ENCODE assay signal across 24 cellular contexts in the genomic region with DNA sequence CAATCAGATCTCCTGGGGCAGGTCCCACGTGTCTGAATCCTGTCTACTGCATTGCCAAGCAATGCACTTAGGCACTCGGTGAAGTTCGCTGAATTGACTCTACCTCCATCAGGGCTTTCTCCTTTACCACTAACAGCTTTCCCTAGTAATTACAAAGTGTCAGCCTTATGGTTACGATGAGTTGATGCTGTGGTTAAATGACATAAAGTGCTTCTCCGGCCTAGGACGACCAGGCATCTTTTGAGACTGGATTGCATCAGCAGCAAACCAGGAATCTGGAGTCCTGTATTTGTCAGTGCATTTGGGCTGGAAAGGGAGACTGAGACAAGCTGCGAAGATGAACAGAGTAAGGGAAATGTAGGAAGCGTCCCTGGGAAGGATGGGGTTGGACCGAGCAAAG. TPM values are rescaled to one million over a fixed set of nuclear protein-coding genes. Genes with fewer than 3 reads are reported as not detected.
DNase-seq lines count a peak whose midpoint lies in the region; ATAC-seq, FAIRE-seq and TF ChIP-seq lines count a peak whose summit lies in the region.
"Had no signal": no experiment of that assay in that cellular context is flagged by ENCODE, and none has a peak within 500 bp of the region (broad histone marks: within the 10 kb centered on the region; RNA-seq: fewer than 3 reads in every experiment).

No MANE protein-coding gene starts in this region.

- H3K23ac ChIP-seq in IMR-90 (ENCODE audit: low read depth, low read length): no peak overlapping the region

- no peak for ATAC-seq in IMR-90 (ENCODE audit: low read depth)
- no peak for ATAC-seq in K562

- CTCF ChIA-PET in IMR-90 (lab: Yijun Ruan, JAX): no interaction called here
- CTCF ChIA-PET in K562 (lab: Yijun Ruan, JAX; ENCODE audit: low intra/inter-chr PET ratio): no interaction called here

- no peak for TF ChIP-seq RAD21 in IMR-90 (IDR thresholded peaks at IDR 0.05; ENCODE audit: low read length)
- no peak for TF ChIP-seq RAD21 in K562 (CRISPR knock-in tag; conservative IDR thresholded peaks at IDR 0.05 in 1 of 2, IDR thresholded peaks at IDR 0.05 in 1 of 2)

- dilution Hi-C loops in IMR-90 (cut with HindIII; ENCODE audit: low sequenced_read_pairs, unreplicated experiment): no loop called here

- in situ Hi-C loops in IMR-90 (cut with MboI; ENCODE audit: low sequenced_read_pairs): no loop called here
- in situ Hi-C loops in K562 (cut with MboI): no loop called here

- WGBS in IMR-90 (ENCODE audit: extremely low coverage in 2 of 2, insufficient read length in 1 of 2), 2 experiments: 89% methylated on average over 2 of the region's 9 CpGs; no CpG with 5 or more reads in 1 of the 2 experiments
- 2% methylated on average over 9 of the region's 9 CpGs for WGBS in K562 (ENCODE audit: insufficient coverage, low coverage, missing lambda C conversion rate)
- WGBS in smooth muscle cell (ENCODE audit: low lambda C conversion rate): 60% methylated on average over 9 of the region's 9 CpGs

- TF ChIP-seq CTCF in IMR-90 (conservative IDR thresholded peaks at IDR 0.05; ENCODE audit: low read depth, low read length): no peak
- no peak for TF ChIP-seq CTCF in K562 (IDR thresholded peaks at IDR 0.05 in 2 of 3, conservative IDR thresholded peaks at IDR 0.05 in 1 of 3; ENCODE audit: insufficient read depth in 2 of 3, low read depth in 1 of 3, low read length in 3 of 3)
- no peak for TF ChIP-seq CTCF in nephron progenitor cell (IDR thresholded peaks at IDR 0.05)
- TF ChIP-seq CTCF in smooth muscle cell (IDR thresholded peaks at IDR 0.05; ENCODE audit: borderline replicate concordance, insufficient read depth, poor library complexity, severe bottlenecking): no peak

- no peak overlapping the region for H2BK120ac ChIP-seq in IMR-90 (ENCODE audit: low read depth, low read length)

- DNase-seq in IMR-90 (no peak), K562 (ENCODE audit: extremely low read depth in 1 of 4, low spot score in 3 of 4) (no peak), nephron progenitor cell (no peak), smooth muscle cell (lab: John Stamatoyannopoulos, UW; ENCODE audit: unreplicated experiment) (no peak), germinal center (ENCODE audit: low spot score) (no peak), superior temporal gyrus (ENCODE audit: extremely low spot score) (no peak), NCI-H1436 (lab: John Stamatoyannopoulos, UW) (no peak)
- DNase-seq: CD4-positive, CD25-positive, alpha-beta regulatory T cell; DMS153; DND-41; GM23248; HCEC 1CT; KG1; MG63; NCI-H1105 treated with DMSO at 0.1 percent for 48 hours; NCI-H2029; NCI-H226; NCI-H510A; NCI-H69; SK-N-SH had no signal

- peaks cover 1% of the 10 kb centered on the region for H3K4me1 ChIP-seq in IMR-90 (ENCODE audit: control insufficient read depth, insufficient read depth, low read length)
- H3K4me1 ChIP-seq in K562 (replicated peaks in 1 of 2; ENCODE audit: control insufficient read depth in 2 of 2, insufficient read depth in 2 of 2, low read length in 2 of 2): no peaks in the 10 kb centered on the region
- H3K4me1 ChIP-seq in smooth muscle cell (ENCODE audit: low read depth): peaks cover 6% of the 10 kb centered on the region

- H3K56ac ChIP-seq in IMR-90 (ENCODE audit: extremely low read depth, insufficient read depth, low read length): no peak overlapping the region

- no peak overlapping the region for H2BK5ac ChIP-seq in IMR-90 (ENCODE audit: low read depth, low read length, poor library complexity, severe bottlenecking)

- H3K9me3 Mint-ChIP-seq in nephron progenitor cell: no peaks in the 10 kb centered on the region
- H3K9me3 Mint-ChIP-seq: CD4-positive, CD25-positive, alpha-beta regulatory T cell had no signal

- H3K9ac ChIP-seq in IMR-90 (ENCODE audit: low read depth, low read length) (no peak overlapping the region), K562 (ENCODE audit: insufficient read depth in 1 of 2, low read depth in 2 of 2, low read length in 2 of 2) (no peak overlapping the region), smooth muscle cell (ENCODE audit: low read depth) (no peak overlapping the region)
- H3K9ac ChIP-seq: BLaER1, GM23248, SK-N-SH had no signal

- H3K4me2 ChIP-seq in IMR-90 (ENCODE audit: low read depth, low read length) (no peak overlapping the region), K562 (ENCODE audit: insufficient read depth, low read length) (no peak overlapping the region), smooth muscle cell (no peak overlapping the region)
- H3K4me2 ChIP-seq: BLaER1, SK-N-SH had no signal

- H2BK15ac ChIP-seq in IMR-90 (ENCODE audit: low read depth, low read length): 0 out of 3 replicates have a peak overlapping the region, but pooled peaks have one; percentile 4

- no peaks in the 10 kb centered on the region for H3K36me3 Mint-ChIP-seq in nephron progenitor cell (ENCODE audit: low read depth)
- H3K36me3 Mint-ChIP-seq: CD4-positive, CD25-positive, alpha-beta regulatory T cell had no signal

- peaks cover 11% of the 10 kb centered on the region for H3K4me1 Mint-ChIP-seq in nephron progenitor cell

- H2AK5ac ChIP-seq in IMR-90 (ENCODE audit: low read depth, low read length): no peak overlapping the region

- H3K4me3 Mint-ChIP-seq in nephron progenitor cell: no peak overlapping the region
- H3K4me3 Mint-ChIP-seq: CD4-positive, CD25-positive, alpha-beta regulatory T cell had no signal

- no peaks in the 10 kb centered on the region for H3K36me3 ChIP-seq in IMR-90 (ENCODE audit: control insufficient read depth, insufficient read depth, low read length)
- H3K36me3 ChIP-seq in K562 (ENCODE audit: control insufficient read depth, insufficient read depth, low read length): no peaks in the 10 kb centered on the region
- no peaks in the 10 kb centered on the region for H3K36me3 ChIP-seq in smooth muscle cell (ENCODE audit: low read depth)
- H3K36me3 ChIP-seq: BLaER1, MG63 had no signal

- 0 out of 2 replicates have a peak, but pooled peaks cover 4% of the 10 kb centered on the region for H3K9me1 ChIP-seq in IMR-90 (ENCODE audit: insufficient read depth, low read length)
- H3K9me1 ChIP-seq in K562 (ENCODE audit: control insufficient read depth, insufficient read depth, low read length): no peaks in the 10 kb centered on the region

- H3K27ac ChIP-seq in IMR-90 (ENCODE audit: insufficient read depth, low read length): no peak overlapping the region
- no peak overlapping the region for H3K27ac ChIP-seq in K562 (ENCODE audit: extremely low read depth, low read depth, low read length)
- no peak overlapping the region for H3K27ac ChIP-seq in smooth muscle cell (ENCODE audit: low read depth)
- H3K27ac ChIP-seq: BLaER1, GM23248 had no signal

- H3K27ac Mint-ChIP-seq in nephron progenitor cell: peak overlapping the region; percentile 44
- H3K27ac Mint-ChIP-seq: CD4-positive, CD25-positive, alpha-beta regulatory T cell had no signal

- POLR2A ChIA-PET in IMR-90 (lab: Charles Lee; ENCODE audit: unreplicated experiment) (no interaction called here), K562 (lab: Yijun Ruan, JAX) (no interaction called here)

- no peaks in the 10 kb centered on the region for H3K79me1 ChIP-seq in IMR-90 (ENCODE audit: low read depth in 1 of 2, low read length in 2 of 2)

- H3K27me3 Mint-ChIP-seq in nephron progenitor cell (ENCODE audit: low read depth, poor library complexity): peaks cover 7% of the 10 kb centered on the region
- H3K27me3 Mint-ChIP-seq: CD4-positive, CD25-positive, alpha-beta regulatory T cell had no signal

- BruUV-seq in IMR-90 (replicated peaks; lab: Mats Ljungman, UMichigan) (no TSS peak), K562 (replicated peaks; lab: Mats Ljungman, UMichigan) (no TSS peak)

- H4K20me1 ChIP-seq in IMR-90 (ENCODE audit: insufficient read depth, low read length) (no peaks in the 10 kb centered on the region), K562 (replicated peaks; ENCODE audit: control insufficient read depth, insufficient read depth, low read length) (no peaks in the 10 kb centered on the region), smooth muscle cell (ENCODE audit: low read depth) (no peaks in the 10 kb centered on the region)
- H4K20me1 ChIP-seq: BLaER1 had no signal

- no peak overlapping the region for H4K91ac ChIP-seq in IMR-90 (ENCODE audit: insufficient read depth, low read depth, low read length)

- H4K5ac ChIP-seq in IMR-90 (ENCODE audit: low read depth, low read length): no peak overlapping the region

- H2AFZ ChIP-seq in IMR-90 (replicated peaks; ENCODE audit: low read length, poor library complexity): no peak overlapping the region
- H2AFZ ChIP-seq in K562 (ENCODE audit: low read depth, low read length): no peak overlapping the region
- H2AFZ ChIP-seq in smooth muscle cell (ENCODE audit: low read depth): peak overlapping the region; percentile 55
- H2AFZ ChIP-seq: GM23248 had no signal

- H3K79me2 ChIP-seq in K562 (ENCODE audit: control insufficient read depth, insufficient read depth, low read length): no peaks in the 10 kb centered on the region
- no peaks in the 10 kb centered on the region for H3K79me2 ChIP-seq in smooth muscle cell (ENCODE audit: low read depth)

- no peak overlapping the region for H4K8ac ChIP-seq in IMR-90 (ENCODE audit: low read depth in 2 of 2, low read length in 2 of 2)

- H3K4ac ChIP-seq in IMR-90 (ENCODE audit: low read depth, low read length): no peak overlapping the region

- H3K27me3 ChIP-seq in IMR-90 (ENCODE audit: control insufficient read depth, insufficient read depth, low read length): no peaks in the 10 kb centered on the region
- peaks cover 2 to 11% of the 10 kb centered on the region in 2 experiments; a peak in 2 of 5 replicates for H3K27me3 ChIP-seq in K562 (ENCODE audit: control insufficient read depth in 2 of 2, insufficient read depth in 2 of 2, low read length in 2 of 2)
- no peaks in the 10 kb centered on the region for H3K27me3 ChIP-seq in smooth muscle cell (ENCODE audit: low read depth)
- H3K27me3 ChIP-seq: BLaER1, MG63 had no signal

- no peak overlapping the region for H3K14ac ChIP-seq in IMR-90 (replicated peaks; ENCODE audit: low read depth, low read length)

- H3K4me3 ChIP-seq in IMR-90 (ENCODE audit: insufficient read depth, low read depth, low read length): no peak overlapping the region
- no peak overlapping the region for H3K4me3 ChIP-seq in K562
- no peak overlapping the region for H3K4me3 ChIP-seq in smooth muscle cell
- H3K4me3 ChIP-seq: BLaER1, GM23248, MG63 had no signal

- H3K9me3 ChIP-seq in IMR-90 (ENCODE audit: control insufficient read depth, insufficient read depth, low read length): no peaks in the 10 kb centered on the region
- H3K9me3 ChIP-seq in K562 (replicated peaks; ENCODE audit: control insufficient read depth, insufficient read depth, low read depth, low read length): no peaks in the 10 kb centered on the region
- H3K9me3 ChIP-seq in smooth muscle cell (replicated peaks; ENCODE audit: low read depth): no peaks in the 10 kb centered on the region
- H3K9me3 ChIP-seq: BLaER1, MG63, SK-N-SH had no signal

- H2BK20ac ChIP-seq in IMR-90 (ENCODE audit: low read depth, low read length): no peak overlapping the region

- intact Hi-C loops in IMR-90 (cut with micrococcal nuclease) (no loop called here), K562 (cut with micrococcal nuclease) (no loop called here)

- no peak overlapping the region for H3K18ac ChIP-seq in IMR-90 (ENCODE audit: low read depth, low read length)

- no peak for TF ChIP-seq POLR2A in IMR-90 (IDR thresholded peaks at IDR 0.05; ENCODE audit: low read depth, low read length)
- no peak for TF ChIP-seq POLR2A in K562 (conservative IDR thresholded peaks at IDR 0.05)

- TF ChIP-seq EP300 in K562 (IDR thresholded peaks at IDR 0.05; ENCODE audit: low read length): no peak

- no peak for FAIRE-seq in K562 (lab: Jason Lieb, UNC)
- FAIRE-seq: GM18507, HTR-8/SVneo had no signal

- no peaks in the 10 kb centered on the region for H3F3A ChIP-seq in smooth muscle cell (ENCODE audit: low read depth)

- no peak overlapping the region for H2AK9ac ChIP-seq in IMR-90 (replicated peaks; ENCODE audit: low read depth, low read length, poor library complexity)

RNA-seq across cellular contexts. Expression of gene NOX3, which starts 21.5 kb away (rescaled TPM):
- not detected in 2 replicates for total RNA-seq in IMR-90 (2012; rRNA removed)
- not detected in 2 replicates for polyA plus RNA-seq in IMR-90 (2012; rRNA removed)
- not detected in 2 replicates for polyA plus RNA-seq in IMR-90 (2012; cell fraction: cytosol; rRNA removed)
- polyA plus RNA-seq in IMR-90 (2012; cell fraction: nucleus; rRNA removed; ENCODE audit: low replicate concordance): not detected in 2 replicates
- not detected in 2 replicates for total RNA-seq in K562 (2011; cell fraction: chromatin; rRNA removed; ENCODE audit: low replicate concordance)
- total RNA-seq in K562 (2011; cell fraction: nucleolus; rRNA removed): not detected in 2 replicates
- total RNA-seq in K562 (2011; cell fraction: nucleoplasm; rRNA removed): not detected in 2 replicates
- total RNA-seq in K562 (2014; rRNA removed): not detected in 2 replicates
- total RNA-seq in K562 (2014; rRNA removed; fragmentation: Illumina TruSeq; extraction: Trizol): not detected in 2 replicates
- total RNA-seq in K562 (2015; rRNA removed; fragmentation: Illumina TruSeq; extraction: Trizol): not detected in 2 replicates
- not detected in 2 replicates for total RNA-seq in K562 (2021)
- polyA plus RNA-seq in K562 (2011; rRNA removed): not detected in 2 replicates
- polyA plus RNA-seq in K562 (2011; cell fraction: cytosol; rRNA removed): not detected in 2 replicates
- not detected in 2 replicates for polyA plus RNA-seq in K562 (2011; cell fraction: nucleus; rRNA removed)
- polyA plus RNA-seq in K562 (2012): not detected in 2 replicates
- polyA plus RNA-seq in K562 (2014; fragmentation: Illumina TruSeq; extraction: Trizol): not detected in 2 replicates
- polyA plus RNA-seq in K562 (2014; fragmentation: Nextera tagmentation; extraction: Ambion mirVana): not detected
- polyA plus RNA-seq in K562 (2014; rRNA removed): not detected in 2 replicates
- polyA minus RNA-seq in K562 (2011; rRNA and poly(A)+ RNA removed): not detected in 2 replicates
- polyA minus RNA-seq in K562 (2011; cell fraction: cytosol; rRNA and poly(A)+ RNA removed): not detected in 2 replicates
- not detected in 2 replicates for polyA minus RNA-seq in K562 (2011; cell fraction: nucleus; rRNA and poly(A)+ RNA removed)
- total RNA-seq in smooth muscle cell: not detected in 2 replicates
- not detected in 2 replicates for polyA plus RNA-seq in smooth muscle cell
- total RNA-seq: CD4-positive, CD25-positive, alpha-beta regulatory T cell; GM23248 had no signal
- polyA plus RNA-seq: AG04450; CD4-positive, CD25-positive, alpha-beta regulatory T cell; GM23248 had no signal
